ENCODE assay signal across 8 cellular contexts in the genomic region with DNA sequence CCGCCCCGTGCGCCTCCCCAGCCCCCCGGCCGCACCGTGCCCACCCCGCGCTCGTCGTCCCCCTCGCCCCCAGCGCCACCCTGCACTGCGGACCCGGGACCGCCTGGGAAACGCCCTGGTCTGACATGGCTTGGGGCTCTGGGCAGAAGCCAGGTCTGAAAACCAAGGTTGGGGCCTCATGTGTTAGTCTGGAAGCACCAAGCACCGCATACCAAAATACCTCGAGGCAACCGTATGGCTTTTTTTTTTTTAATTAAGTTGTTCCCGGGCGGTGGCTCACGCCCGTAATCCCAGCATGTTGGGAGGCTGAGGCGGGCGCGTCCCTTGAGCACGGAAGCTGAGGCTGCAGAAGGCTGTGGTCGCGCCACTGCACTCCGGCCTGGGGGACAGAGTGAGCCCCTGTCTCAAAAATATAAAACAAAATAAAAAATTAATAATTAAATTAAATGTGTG.
DNase-seq lines count a peak whose midpoint lies in the region; ATAC-seq and TF ChIP-seq lines count a peak whose summit lies in the region.

No MANE protein-coding gene starts in this region.

- no peaks in the 10 kb centered on the region for H3K27me3 ChIP-seq in ACC112 (ENCODE audit: insufficient read depth, low read length)

- peaks cover 19% of the 10 kb centered on the region for H3K4me1 Mint-ChIP-seq in endothelial cell (ENCODE audit: unreplicated experiment)
- H3K4me1 Mint-ChIP-seq in naive B cell: peaks cover 16 to 36% (median 29%) of the 10 kb centered on the region in 3 donors

- no peaks in the 10 kb centered on the region for H3K36me3 ChIP-seq in ACC112 (ENCODE audit: insufficient read depth, low read length)

- H3K27ac ChIP-seq in ACC112 (ENCODE audit: low read depth, low read length): peak overlapping the region; percentile 96

- H3K4me3 ChIP-seq in ACC112 (ENCODE audit: low read depth, low read length): peak overlapping the region; percentile 74

- peak; percentile 27 for ATAC-seq in GM18498 (IDR thresholded peaks at IDR 0.05; ENCODE audit: unreplicated experiment)
- ATAC-seq in HG03066 (IDR thresholded peaks at IDR 0.05; ENCODE audit: low read depth, unreplicated experiment): peak; percentile 9
- peak in 1 of 2 donors; percentile 3 for ATAC-seq in naive B cell (ENCODE audit: low read depth in 2 of 2)

- H3K4me1 ChIP-seq in ACC112 (ENCODE audit: control insufficient read depth, insufficient read depth, low read length, unreplicated experiment): peaks cover 24% of the 10 kb centered on the region

- DNase-seq in RPMI8226: peak; percentile 74
- peak; percentile 28 for DNase-seq in endothelial cell (ENCODE audit: low spot score)
- no peak for DNase-seq in naive B cell
- no peak for DNase-seq in epidermal melanocyte (ENCODE audit: insufficient read length, low spot score)
- no peak for DNase-seq in NAMALWA (ENCODE audit: low spot score)

- H3K27ac Mint-ChIP-seq in endothelial cell (ENCODE audit: unreplicated experiment) (peak overlapping the region; percentile 82), naive B cell (peak overlapping the region; percentile 26 to 98 (median 96))

- H3K4me3 Mint-ChIP-seq in endothelial cell (ENCODE audit: unreplicated experiment) (peak overlapping the region; percentile 90), naive B cell (peak overlapping the region; percentile 77 to 97 (median 92))

- H3K27me3 Mint-ChIP-seq in endothelial cell (ENCODE audit: unreplicated experiment) (peaks cover 6% of the 10 kb centered on the region), naive B cell (no peaks in the 10 kb centered on the region)

- H3K9me3 Mint-ChIP-seq in endothelial cell (ENCODE audit: unreplicated experiment): no peaks in the 10 kb centered on the region
- H3K9me3 Mint-ChIP-seq in naive B cell: no peaks in the 10 kb centered on the region

- H3K36me3 Mint-ChIP-seq in endothelial cell (ENCODE audit: low read depth, unreplicated experiment) (peaks cover 4% of the 10 kb centered on the region), naive B cell (no peaks in the 10 kb centered on the region)

- TF ChIP-seq CTCF in endothelial cell (IDR thresholded peaks at IDR 0.05; ENCODE audit: unreplicated experiment): no peak

- H2AFZ ChIP-seq in ACC112 (ENCODE audit: low read length, unreplicated experiment): peak overlapping the region; percentile 28

- peaks cover 6% of the 10 kb centered on the region for H3K79me2 ChIP-seq in ACC112 (ENCODE audit: control insufficient read depth, insufficient read depth, low read length, unreplicated experiment)

Comparison
In these comparisons a context has a peak if more than half of its experiments do, and no peak if none do; other contexts are left out.
1. DNase-seq: peak in RPMI8226 (single experiment) and endothelial cell (single experiment); none in naive B cell (single experiment), epidermal melanocyte (single experiment) and NAMALWA (single experiment).